In genomic region chr12:50984899-50985298, GRCh38 we compare ENCODE assay signal across 15 cellular contexts. TPM values are rescaled to one million over a fixed set of nuclear protein-coding genes. Genes with fewer than 3 reads are reported as not detected.
DNase-seq lines count a peak whose midpoint lies in the region; ATAC-seq and TF ChIP-seq lines count a peak whose summit lies in the region.
"Had no signal": no experiment of that assay in that cellular context is flagged by ENCODE, and none has a peak within 500 bp of the region (broad histone marks: within the 10 kb centered on the region; RNA-seq: fewer than 3 reads in every experiment).

No MANE protein-coding gene starts in this region.

- H3K27ac Mint-ChIP-seq in activated CD4-positive, alpha-beta T cell treated with anti-CD3 and anti-CD28 coated beads, Interleukin-2, amount 10 ng/mL, durations not matched to agents 24 days and 14 days, result peak overlapping the region; percentile 81

- H3K36me3 ChIP-seq in colonic mucosa (no peaks in the 10 kb centered on the region), lower lobe of right lung (peaks cover 41% of the 10 kb centered on the region), thoracic aorta (peaks cover 6% of the 10 kb centered on the region)

- H3K9me3 ChIP-seq in colonic mucosa (no peaks in the 10 kb centered on the region), lower lobe of right lung (no peaks in the 10 kb centered on the region), thoracic aorta (no peaks in the 10 kb centered on the region)

- peaks cover 29% of the 10 kb centered on the region for H3K4me1 Mint-ChIP-seq in activated CD4-positive, alpha-beta T cell treated with anti-CD3 and anti-CD28 coated beads, Interleukin-2, amount 10 ng/mL, durations not matched to agents 24 days and 14 days

- no peaks in the 10 kb centered on the region for H3K27me3 ChIP-seq in colonic mucosa
- H3K27me3 ChIP-seq in lower lobe of right lung (ENCODE audit: low read depth), result no peaks in the 10 kb centered on the region
- no peaks in the 10 kb centered on the region for H3K27me3 ChIP-seq in thoracic aorta (replicated peaks; ENCODE audit: insufficient read depth)

- H3K36me3 Mint-ChIP-seq in activated CD4-positive, alpha-beta T cell treated with anti-CD3 and anti-CD28 coated beads, Interleukin-2, amount 10 ng/mL, durations not matched to agents 24 days and 14 days (ENCODE audit: low read depth), result peaks cover 31% of the 10 kb centered on the region

- no peaks in the 10 kb centered on the region for H3K27me3 Mint-ChIP-seq in activated CD4-positive, alpha-beta T cell treated with anti-CD3 and anti-CD28 coated beads, Interleukin-2, amount 10 ng/mL, durations not matched to agents 24 days and 14 days

- H3K9ac ChIP-seq in colonic mucosa (ENCODE audit: low read depth in 2 of 2, low read length in 2 of 2), result no peak overlapping the region

- H3K27ac ChIP-seq in colonic mucosa, result peak overlapping the region; percentile 17
- H3K27ac ChIP-seq in lower lobe of right lung, result peak overlapping the region; percentile 67
- H3K27ac ChIP-seq in thoracic aorta, result peak overlapping the region; percentile 80
- H3K27ac ChIP-seq: HL-60 had no signal

- no peak for DNase-seq in activated CD4-positive, alpha-beta T cell treated with anti-CD3 and anti-CD28 coated beads, Interleukin-2, amount 10 ng/mL, durations not matched to agents 24 days and 14 days
- DNase-seq in activated CD4-positive, alpha-beta T cell treated with anti-CD3 and anti-CD28 coated beads for 4 hours, result no peak
- DNase-seq in colonic mucosa, result no peak
- DNase-seq in lower lobe of right lung, result no peak
- no peak for DNase-seq in thoracic aorta (ENCODE audit: low spot score)
- DNase-seq in GM03348 (ENCODE audit: low spot score), result no peak
- no peak for DNase-seq in effector CD8-positive, alpha-beta T cell (lab: John Stamatoyannopoulos, UW)
- no peak for DNase-seq in SW 1271 (lab: John Stamatoyannopoulos, UW)
- DNase-seq: NCI-H1436, T1000 had no signal

- H3K4me3 ChIP-seq in colonic mucosa (no peak overlapping the region), lower lobe of right lung (no peak overlapping the region), thoracic aorta (no peak overlapping the region)
- H3K4me3 ChIP-seq: lung had no signal

- H3K4me1 ChIP-seq in colonic mucosa (no peaks in the 10 kb centered on the region), lower lobe of right lung (peaks cover 28% of the 10 kb centered on the region), thoracic aorta (ENCODE audit: control insufficient read depth in 1 of 2, low read depth in 2 of 2) (peaks cover 29 to 37% of the 10 kb centered on the region in 2 donors)

- H3K4me3 Mint-ChIP-seq in activated CD4-positive, alpha-beta T cell treated with anti-CD3 and anti-CD28 coated beads, Interleukin-2, amount 10 ng/mL, durations not matched to agents 24 days and 14 days, result no peak overlapping the region

- intact Hi-C loops in activated CD4-positive, alpha-beta T cell treated with anti-CD3 and anti-CD28 coated beads, Interleukin-2, amount 10 ng/mL, durations not matched to agents 24 days and 14 days (cut with micrococcal nuclease), result loop anchor here (1.0 kb wide), 1 partner anchor 41 kb away; the partner anchor contains the start of gene SLC11A2
- intact Hi-C loops in colonic mucosa (cut with DNase I) (loop anchor here (5.0 kb wide), 3 partner anchors 63 to 218 kb away; no protein-coding TSS in a partner anchor), lower lobe of right lung (cut with DNase I) (loop anchor here (5.0 to 10.0 kb wide), 2 partner anchors 50 to 158 kb away; no protein-coding TSS in a partner anchor)

- TF ChIP-seq CTCF in colonic mucosa (IDR thresholded peaks at IDR 0.05), result no peak
- TF ChIP-seq CTCF in lower lobe of right lung (IDR thresholded peaks at IDR 0.05), result no peak
- TF ChIP-seq CTCF in thoracic aorta (IDR thresholded peaks at IDR 0.05), result no peak

- no peaks in the 10 kb centered on the region for H3K9me3 Mint-ChIP-seq in activated CD4-positive, alpha-beta T cell treated with anti-CD3 and anti-CD28 coated beads, Interleukin-2, amount 10 ng/mL, durations not matched to agents 24 days and 14 days

- peak in 1 of 2 donors; percentile 5 for ATAC-seq in lower lobe of right lung
- peak; percentile 78 for ATAC-seq in thoracic aorta (ENCODE audit: insufficient number of reproducible peaks, low FRiP score, low read depth)

RNA-seq across cellular contexts. Expression of gene HIGD1C, which starts 32.6 kb away (rescaled TPM):
- total RNA-seq in activated CD4-positive, alpha-beta T cell treated with anti-CD3 and anti-CD28 coated beads, Interleukin-2, amount 10 ng/mL, durations not matched to agents 24 days and 14 days, result not detected in 2 replicates
- total RNA-seq in colonic mucosa (not detected), lower lobe of right lung (not detected), thoracic aorta (not detected)
- total RNA-seq: fibroblast of lung, G401, lung, subcutaneous adipose tissue had no signal

RNA-seq across cellular contexts. Expression of gene SLC11A2, which starts 41.3 kb away (rescaled TPM):
- total RNA-seq in activated CD4-positive, alpha-beta T cell treated with anti-CD3 and anti-CD28 coated beads, Interleukin-2, amount 10 ng/mL, durations not matched to agents 24 days and 14 days, result 54.2 and 56.2 TPM in 2 replicates
- 10 to 100 TPM; 51.6 to 52.0 TPM for total RNA-seq in colonic mucosa
- 102 TPM for total RNA-seq in lower lobe of right lung
- total RNA-seq in thoracic aorta, result 10 to 100 TPM; 61.6 to 82.3 TPM

Comparison
In these comparisons a context has a peak if more than half of its experiments do, and no peak if none do; other contexts are left out.
1. H3K27ac ChIP-seq: peak in every context shown above with its lines; median percentile 80 in thoracic aorta; 67 in lower lobe of right lung; 17 in colonic mucosa.